In genomic region chr1:170010443-170010842, GRCh38 we compare ENCODE assay signal across 8 cellular contexts.
A peak's percentile ranks its signal among the peaks of the same experiment; 100 is the strongest.
DNase-seq lines count a peak whose midpoint lies in the region; ATAC-seq and TF ChIP-seq lines count a peak whose summit lies in the region.

No MANE protein-coding gene starts in this region.

- H3K4me3 ChIP-seq in adipocyte (ENCODE audit: low read length): no peak overlapping the region
- H3K4me3 ChIP-seq in upper lobe of left lung: no peak overlapping the region

- DNase-seq in ELR (ENCODE audit: low read depth) (peak; percentile 68), Kasumi-1 (lab: John Stamatoyannopoulos, UW) (peak; percentile 39 to 49), adipocyte (ENCODE audit: low read depth) (peak; percentile 93), lung microvascular endothelial cell (ENCODE audit: low read depth in 2 of 2) (peak; percentile 55 to 64), upper lobe of left lung (no peak)
- DNase-seq in NK-92 treated with Interleukin-12 subunit alpha and Interleukin-12 subunit beta, amount 100 ng/mL, for 24 hours (lab: John Stamatoyannopoulos, UW): no peak

- H3K36me3 ChIP-seq in adipocyte (ENCODE audit: control insufficient read depth, insufficient read depth, low read length, severe bottlenecking): peaks cover 18% of the 10 kb centered on the region
- peaks cover 0 to 2% (median 0%) of the 10 kb centered on the region in 4 donors for H3K36me3 ChIP-seq in upper lobe of left lung

- H3K4me1 ChIP-seq in adipocyte (ENCODE audit: control insufficient read depth, insufficient read depth, low read length): peaks cover 8% of the 10 kb centered on the region
- H3K4me1 ChIP-seq in upper lobe of left lung: no peaks in the 10 kb centered on the region

- no peak overlapping the region for H3K9ac ChIP-seq in adipocyte (ENCODE audit: low read length)

- TF ChIP-seq CTCF in upper lobe of left lung (IDR thresholded peaks at IDR 0.05): no peak

- TF ChIP-seq EP300 in upper lobe of left lung (IDR thresholded peaks at IDR 0.05): no peak

- TF ChIP-seq POLR2A in upper lobe of left lung (IDR thresholded peaks at IDR 0.05): no peak

- no peaks in the 10 kb centered on the region for H3K9me3 ChIP-seq in adipocyte (ENCODE audit: control insufficient read depth, low read length)
- no peaks in the 10 kb centered on the region for H3K9me3 ChIP-seq in upper lobe of left lung

- ATAC-seq in GM19035 (IDR thresholded peaks at IDR 0.05; ENCODE audit: unreplicated experiment) (no peak), upper lobe of left lung (ENCODE audit: low FRiP score in 2 of 2) (no peak), HG03378 (IDR thresholded peaks at IDR 0.05; ENCODE audit: unreplicated experiment) (no peak)

- WGBS in upper lobe of left lung, 2 donors: 68 to 69% methylated on average over 1 of the region's 1 CpG

- no peak overlapping the region for H3K27ac ChIP-seq in upper lobe of left lung

- H3K27me3 ChIP-seq in adipocyte (replicated peaks; ENCODE audit: control insufficient read depth, insufficient read depth, low read length) (no peaks in the 10 kb centered on the region), upper lobe of left lung (no peaks in the 10 kb centered on the region)

Comparison
In these comparisons a context has a peak if more than half of its experiments do, and no peak if none do; other contexts are left out.
1. DNase-seq: peak in ELR (single experiment), Kasumi-1 (2 of 2), adipocyte (single experiment) and lung microvascular endothelial cell (2 of 2); none in NK-92 treated with Interleukin-12 subunit alpha and Interleukin-12 subunit beta, amount 100 ng/mL, for 24 hours (single experiment) and upper lobe of left lung (0 of 2).